In genomic region chr1:23514121-23514679, GRCh38 we compare ENCODE assay signal across 17 cellular contexts. TPM values are rescaled to one million over a fixed set of nuclear protein-coding genes. Genes with fewer than 3 reads are reported as not detected.
DNase-seq lines count a peak whose midpoint lies in the region; ATAC-seq, FAIRE-seq and TF ChIP-seq lines count a peak whose summit lies in the region.
"Had no signal": no experiment of that assay in that cellular context is flagged by ENCODE, and none has a peak within 500 bp of the region (broad histone marks: within the 10 kb centered on the region; RNA-seq: fewer than 3 reads in every experiment).

No MANE protein-coding gene starts in this region.

- in situ Hi-C loops in GM12878 (cut with MboI), result no loop called here

- H3K4me3 ChIP-seq in GM12878, result no peak overlapping the region
- H3K4me3 ChIP-seq: BLaER1 treated with 17β-estradiol and CSF1 and Interleukin-3, amounts not matched to agents 10 nM and 100 nM; GM23248 had no signal

- no peak for TF ChIP-seq EP300 in GM12878 (IDR thresholded peaks at IDR 0.05; ENCODE audit: borderline replicate concordance in 1 of 2, control insufficient read depth in 1 of 2, low read depth in 2 of 2, low read length in 2 of 2)

- H3K4me2 ChIP-seq in GM12878 (ENCODE audit: control insufficient read depth, insufficient read depth), result no peak overlapping the region
- H3K4me2 ChIP-seq: BLaER1 treated with 17β-estradiol and CSF1 and Interleukin-3, amounts not matched to agents 10 nM and 100 nM had no signal

- no peaks in the 10 kb centered on the region for H3K27me3 Mint-ChIP-seq in activated naive CD4-positive, alpha-beta T cell treated with anti-CD3 and anti-CD28 coated beads, Interleukin-2, amount 10 ng/mL, durations not matched to agents 7 days and 5 days
- no peaks in the 10 kb centered on the region for H3K27me3 Mint-ChIP-seq in stimulated activated memory B cell treated with anti-CD40 and anti-IgM and Interleukin-4, amounts not matched to agents 10 μg/mL and 1 μg/mL and 100 μg/mL, for 72 hours
- H3K27me3 Mint-ChIP-seq: CD4-positive, alpha-beta T cell had no signal

- DNase-seq in activated naive CD4-positive, alpha-beta T cell treated with anti-CD3 and anti-CD28 coated beads, Interleukin-2, amount 10 ng/mL, durations not matched to agents 7 days and 5 days, result no peak
- DNase-seq in activated naive CD4-positive, alpha-beta T cell treated with Interleukin-2 at 50 U/mL for 16 hours, result no peak
- DNase-seq in GM12878 (ENCODE audit: low read depth, low spot score), result no peak
- DNase-seq in left colon, result no peak
- DNase-seq in NCI-H2029 (lab: John Stamatoyannopoulos, UW), result no peak
- DNase-seq in NCI-H2196 (lab: John Stamatoyannopoulos, UW; ENCODE audit: unreplicated experiment), result no peak
- DNase-seq: 8988T; ACHN; Calu3; CD4-positive, alpha-beta T cell; DMS 273 treated with DMSO at 0.1 percent for 48 hours; GM23248 had no signal

- no peaks in the 10 kb centered on the region for H3K9me3 Mint-ChIP-seq in activated naive CD4-positive, alpha-beta T cell treated with anti-CD3 and anti-CD28 coated beads, Interleukin-2, amount 10 ng/mL, durations not matched to agents 7 days and 5 days
- no peaks in the 10 kb centered on the region for H3K9me3 Mint-ChIP-seq in stimulated activated memory B cell treated with anti-CD40 and anti-IgM and Interleukin-4, amounts not matched to agents 10 μg/mL and 1 μg/mL and 100 μg/mL, for 72 hours
- H3K9me3 Mint-ChIP-seq: CD4-positive, alpha-beta T cell had no signal

- CTCF ChIA-PET in activated naive CD4-positive, alpha-beta T cell treated with anti-CD3 and anti-CD28 coated beads, Interleukin-2, amount 10 ng/mL, durations not matched to agents 7 days and 5 days (lab: Charles Lee), result interaction anchor here (0.8 to 1.8 kb wide), 5 partner anchors 14 to 143 kb away, joined by 3 to 4 read pairs (median 4); partner anchors contain the start of gene E2F2
- CTCF ChIA-PET in GM12878 (lab: Yijun Ruan, JAX), result interaction anchor here (0.6 to 5.6 kb wide), 6 partner anchors 14 to 144 kb away, joined by 3 to 40 read pairs (median 5); partner anchors contain the start of gene E2F2

- H4K20me1 ChIP-seq in GM12878 (ENCODE audit: control insufficient read depth, insufficient read depth), result no peaks in the 10 kb centered on the region

- ATAC-seq in GM12878 (no peak), left colon (peak; percentile 9), HG03521 (IDR thresholded peaks at IDR 0.05; ENCODE audit: unreplicated experiment) (no peak)
- ATAC-seq in stimulated activated memory B cell treated with anti-CD40 and anti-IgM and Interleukin-4, amounts not matched to agents 10 μg/mL and 1 μg/mL and 100 μg/mL, for 72 hours, result no peak
- ATAC-seq: HCT116 had no signal

- no peaks in the 10 kb centered on the region for H3K27me3 ChIP-seq in GM12878 (replicated peaks in 1 of 2; ENCODE audit: control insufficient read depth in 2 of 2, insufficient read depth in 2 of 2, low read length in 1 of 2)
- H3K27me3 ChIP-seq: BLaER1 treated with 17β-estradiol and CSF1 and Interleukin-3, amounts not matched to agents 10 nM and 100 nM had no signal

- H3K9me3 ChIP-seq in GM12878 (replicated peaks; ENCODE audit: control insufficient read depth, insufficient read depth, low read length), result no peaks in the 10 kb centered on the region
- H3K9me3 ChIP-seq: BLaER1 treated with 17β-estradiol and CSF1 and Interleukin-3, amounts not matched to agents 10 nM and 100 nM had no signal

- no peaks in the 10 kb centered on the region for H3K79me2 ChIP-seq in GM12878 (ENCODE audit: control insufficient read depth, insufficient read depth, low read length)

- peaks cover 80% of the 10 kb centered on the region for H3K36me3 Mint-ChIP-seq in activated naive CD4-positive, alpha-beta T cell treated with anti-CD3 and anti-CD28 coated beads, Interleukin-2, amount 10 ng/mL, durations not matched to agents 7 days and 5 days
- peaks cover 15% of the 10 kb centered on the region for H3K36me3 Mint-ChIP-seq in stimulated activated memory B cell treated with anti-CD40 and anti-IgM and Interleukin-4, amounts not matched to agents 10 μg/mL and 1 μg/mL and 100 μg/mL, for 72 hours

- H3K4me3 Mint-ChIP-seq in activated naive CD4-positive, alpha-beta T cell treated with anti-CD3 and anti-CD28 coated beads, Interleukin-2, amount 10 ng/mL, durations not matched to agents 7 days and 5 days, result no peak overlapping the region
- no peak overlapping the region for H3K4me3 Mint-ChIP-seq in stimulated activated memory B cell treated with anti-CD40 and anti-IgM and Interleukin-4, amounts not matched to agents 10 μg/mL and 1 μg/mL and 100 μg/mL, for 72 hours
- H3K4me3 Mint-ChIP-seq: CD4-positive, alpha-beta T cell had no signal

- H2AFZ ChIP-seq in GM12878 (ENCODE audit: control insufficient read depth, low read depth, low read length), result no peak overlapping the region
- H2AFZ ChIP-seq: GM23248 had no signal

- H3K27ac Mint-ChIP-seq in activated naive CD4-positive, alpha-beta T cell treated with anti-CD3 and anti-CD28 coated beads, Interleukin-2, amount 10 ng/mL, durations not matched to agents 7 days and 5 days, result peak overlapping the region; percentile 56
- H3K27ac Mint-ChIP-seq in stimulated activated memory B cell treated with anti-CD40 and anti-IgM and Interleukin-4, amounts not matched to agents 10 μg/mL and 1 μg/mL and 100 μg/mL, for 72 hours, result peak overlapping the region; percentile 50
- H3K27ac Mint-ChIP-seq: CD4-positive, alpha-beta T cell had no signal

- WGBS in GM12878 (ENCODE audit: insufficient coverage, insufficient replicate concordance, low lambda C conversion rate, missing lambda C conversion rate), result 100% methylated on average over 3 of the region's 3 CpGs

- H3K27ac ChIP-seq in GM12878 (ENCODE audit: control insufficient read depth, insufficient read depth), result no peak overlapping the region
- H3K27ac ChIP-seq: GM23248 had no signal

- no peak for TF ChIP-seq POLR2A in GM12878 (IDR thresholded peaks at IDR 0.05; ENCODE audit: low read depth, low read length)

- SMC1A ChIA-PET in GM12878 (lab: Charles Lee; ENCODE audit: uncharacterized antibody, unreplicated experiment), result interaction anchor here (0.9 to 1.9 kb wide), 4 partner anchors 11 to 123 kb away, joined by 3 to 9 read pairs (median 5); no protein-coding TSS in a partner anchor

- no peak for FAIRE-seq in GM12878 (lab: Jason Lieb, UNC)
- FAIRE-seq: H54 had no signal

- H3K4me1 Mint-ChIP-seq in activated naive CD4-positive, alpha-beta T cell treated with anti-CD3 and anti-CD28 coated beads, Interleukin-2, amount 10 ng/mL, durations not matched to agents 7 days and 5 days, result peaks cover 2% of the 10 kb centered on the region
- peaks cover 6% of the 10 kb centered on the region for H3K4me1 Mint-ChIP-seq in stimulated activated memory B cell treated with anti-CD40 and anti-IgM and Interleukin-4, amounts not matched to agents 10 μg/mL and 1 μg/mL and 100 μg/mL, for 72 hours

- no peak for TF ChIP-seq RAD21 in GM12878 (IDR thresholded peaks at IDR 0.05; ENCODE audit: insufficient read depth, low read depth, low read length)

- H3K4me1 ChIP-seq in GM12878 (ENCODE audit: control insufficient read depth, insufficient read depth, low read length), result no peaks in the 10 kb centered on the region

- BruUV-seq in GM12878 (replicated peaks; lab: Mats Ljungman, UMichigan), result no TSS peak

- TF ChIP-seq CTCF in GM12878 (IDR thresholded peaks at IDR 0.05 in 2 of 3, conservative IDR thresholded peaks at IDR 0.05 in 1 of 3; ENCODE audit: control insufficient read depth in 2 of 3, extremely low read depth in 1 of 3, insufficient read depth in 1 of 3, low read depth in 3 of 3, low read length in 3 of 3), result no peak

- H3K9ac ChIP-seq in GM12878 (ENCODE audit: control insufficient read depth, insufficient read depth, low read length), result no peak overlapping the region
- H3K9ac ChIP-seq: GM23248 had no signal

- intact Hi-C loops in GM12878 (cut with micrococcal nuclease; ENCODE audit: unreplicated experiment) (no loop called here), left colon (cut with DNase I, micrococcal nuclease) (no loop called here)

- POLR2A ChIA-PET in GM12878 (lab: Charles Lee), result interaction anchor here (0.5 to 1.5 kb wide), 3 partner anchors 12 to 217 kb away, joined by 3 to 7 read pairs (median 6); no protein-coding TSS in a partner anchor

- RAD21 ChIA-PET in GM12878 (lab: Charles Lee; ENCODE audit: unreplicated experiment), result interaction anchor here (1.2 kb wide), 1 partner anchor 25 kb away, joined by 3 read pairs; no protein-coding TSS in a partner anchor

- peaks cover 29 to 40% of the 10 kb centered on the region in 2 experiments for H3K36me3 ChIP-seq in GM12878 (ENCODE audit: control insufficient read depth in 2 of 2, insufficient read depth in 2 of 2, low read length in 1 of 2)

RNA-seq across cellular contexts. Expression of gene E2F2, which starts 16.8 kb away (rescaled TPM):
- 14.2 and 14.7 TPM in 2 replicates for total RNA-seq in GM12878 (2013; cell fraction: nucleolus; rRNA removed)
- total RNA-seq in GM12878 (2014; rRNA removed) (23.7 and 24.6 TPM in 2 replicates), GM12878 (2014; rRNA removed; fragmentation: Illumina TruSeq; extraction: Trizol) (13.4 and 14.7 TPM in 2 replicates), GM12878 (2021) (24.0 and 27.2 TPM in 2 replicates), left colon (10 to 100 TPM; 10.9 to 12.1 TPM)
- 3.7 TPM for polyA plus RNA-seq in GM12878 (2011; ENCODE audit: low read depth)
- polyA plus RNA-seq in GM12878 (2011; rRNA removed) (2.3 and 3.8 TPM in 2 replicates), GM12878 (2014; fragmentation: Illumina TruSeq; extraction: Trizol) (9.0 and 14.5 TPM in 2 replicates), GM12878 (2014; fragmentation: Nextera tagmentation; extraction: Ambion mirVana) (1 to 10 TPM; 4.3 to 4.6 TPM), GM12878 (2014; rRNA removed) (10.4 and 12.2 TPM in 2 replicates), GM12878 (2016; fragmentation: Nextera tagmentation; extraction: Ambion mirVana) (10 to 100 TPM; 17.5 to 18.0 TPM)
- polyA plus RNA-seq in GM12878 (2011; cell fraction: cytosol; rRNA removed), result 5.3 and 5.9 TPM in 2 replicates
- 6.6 and 13.6 TPM in 2 replicates for polyA plus RNA-seq in GM12878 (2011; cell fraction: nucleus; rRNA removed)
- 3.7 and 5.5 TPM in 2 replicates for polyA plus RNA-seq in GM12878 (2012)
- 6.4 and 10.4 TPM in 2 replicates for polyA minus RNA-seq in GM12878 (2011; rRNA and poly(A)+ RNA removed)
- polyA minus RNA-seq in GM12878 (2011; cell fraction: cytosol; rRNA and poly(A)+ RNA removed), result 4.5 and 6.9 TPM in 2 replicates
- 4.4 and 8.8 TPM in 2 replicates for polyA minus RNA-seq in GM12878 (2011; cell fraction: nucleus; rRNA and poly(A)+ RNA removed)

RNA-seq across cellular contexts. Expression of gene ASAP3, which starts 30.2 kb away (rescaled TPM):
- total RNA-seq in GM12878 (2013; cell fraction: nucleolus; rRNA removed), result not detected in 2 replicates
- total RNA-seq in GM12878 (2014; rRNA removed) (0.44 and 0.56 TPM in 2 replicates), GM12878 (2014; rRNA removed; fragmentation: Illumina TruSeq; extraction: Trizol) (0.13 and 0.18 TPM in 2 replicates), GM12878 (2021) (0.66 and 0.92 TPM in 2 replicates), left colon (10 to 100 TPM; 33.9 to 47.1 TPM)
- not detected for polyA plus RNA-seq in GM12878 (2011; ENCODE audit: low read depth)
- polyA plus RNA-seq in GM12878 (2011; rRNA removed) (0.04 TPM in 1 of 2 replicates, not detected in the other), GM12878 (2014; fragmentation: Illumina TruSeq; extraction: Trizol) (0.34 and 0.76 TPM in 2 replicates), GM12878 (2014; fragmentation: Nextera tagmentation; extraction: Ambion mirVana) (under 1 TPM in 1 of 2 experiments, not detected in 1; 0.07 TPM), GM12878 (2014; rRNA removed) (0.44 and 0.65 TPM in 2 replicates), GM12878 (2016; fragmentation: Nextera tagmentation; extraction: Ambion mirVana) (under 1 TPM; 0.33 to 0.34 TPM)
- polyA plus RNA-seq in GM12878 (2011; cell fraction: cytosol; rRNA removed), result 0.03 TPM in 2 replicates
- polyA plus RNA-seq in GM12878 (2011; cell fraction: nucleus; rRNA removed), result 0.24 and 0.29 TPM in 2 replicates
- polyA plus RNA-seq in GM12878 (2012), result not detected in 2 replicates
- polyA minus RNA-seq in GM12878 (2011; rRNA and poly(A)+ RNA removed), result not detected in 2 replicates
- polyA minus RNA-seq in GM12878 (2011; cell fraction: cytosol; rRNA and poly(A)+ RNA removed), result not detected in 2 replicates
- not detected in 2 replicates for polyA minus RNA-seq in GM12878 (2011; cell fraction: nucleus; rRNA and poly(A)+ RNA removed)

RNA-seq across cellular contexts. Expression of gene ID3, which starts 45.1 kb away (rescaled TPM):
- total RNA-seq in GM12878 (2013; cell fraction: nucleolus; rRNA removed), result 69.8 and 72.4 TPM in 2 replicates
- total RNA-seq in GM12878 (2014; rRNA removed) (403 and 449 TPM in 2 replicates), GM12878 (2014; rRNA removed; fragmentation: Illumina TruSeq; extraction: Trizol) (129 and 136 TPM in 2 replicates), GM12878 (2021) (278 and 285 TPM in 2 replicates), left colon (100 to 1,000 TPM; 131 to 223 TPM)
- polyA plus RNA-seq in GM12878 (2011; ENCODE audit: low read depth), result 28.8 TPM
- polyA plus RNA-seq in GM12878 (2011; rRNA removed) (33.6 and 44.0 TPM in 2 replicates), GM12878 (2014; fragmentation: Illumina TruSeq; extraction: Trizol) (44.0 and 122 TPM in 2 replicates), GM12878 (2014; fragmentation: Nextera tagmentation; extraction: Ambion mirVana) (100 to 1,000 TPM in 1 of 2 experiments, 10 to 100 TPM in 1; 42.7 to 104 TPM), GM12878 (2014; rRNA removed) (389 and 394 TPM in 2 replicates), GM12878 (2016; fragmentation: Nextera tagmentation; extraction: Ambion mirVana) (100 to 1,000 TPM; 459 to 475 TPM)
- 121 and 124 TPM in 2 replicates for polyA plus RNA-seq in GM12878 (2011; cell fraction: cytosol; rRNA removed)
- polyA plus RNA-seq in GM12878 (2011; cell fraction: nucleus; rRNA removed), result 76.0 and 85.6 TPM in 2 replicates
- polyA plus RNA-seq in GM12878 (2012), result 61.0 and 127 TPM in 2 replicates
- 19.2 and 51.3 TPM in 2 replicates for polyA minus RNA-seq in GM12878 (2011; rRNA and poly(A)+ RNA removed)
- 35.9 and 41.3 TPM in 2 replicates for polyA minus RNA-seq in GM12878 (2011; cell fraction: cytosol; rRNA and poly(A)+ RNA removed)
- polyA minus RNA-seq in GM12878 (2011; cell fraction: nucleus; rRNA and poly(A)+ RNA removed), result 76.6 and 97.0 TPM in 2 replicates

Comparison
In these comparisons a context has a peak if more than half of its experiments do, and no peak if none do; other contexts are left out.
1. RNA of gene ASAP3, which starts 30.2 kb away (total RNA-seq): 33.9 to 47.1 TPM in left colon; 0.13 to 0.92 TPM in GM12878; every median in the first group is over 10 times any median in the second.